16 cellular contexts compared by ENCODE assay signal in genomic region chr1:220889848-220890287, GRCh38. TPM values are rescaled to one million over a fixed set of nuclear protein-coding genes. Genes with fewer than 3 reads are reported as not detected.
DNase-seq lines count a peak whose midpoint lies in the region; ATAC-seq and TF ChIP-seq lines count a peak whose summit lies in the region.
"Had no signal": no experiment of that assay in that cellular context is flagged by ENCODE, and none has a peak within 500 bp of the region (broad histone marks: within the 10 kb centered on the region; RNA-seq: fewer than 3 reads in every experiment).

No MANE protein-coding gene starts in this region.

- H3K36me3 ChIP-seq in GM23338 (ENCODE audit: insufficient read depth) = no peaks in the 10 kb centered on the region; the same call in 1 of the 2 replicates
- peaks cover 3 to 17% (median 10%) of the 10 kb centered on the region in 4 donors for H3K36me3 ChIP-seq in esophagus muscularis mucosa
- no peaks in the 10 kb centered on the region for H3K36me3 ChIP-seq in neural cell (ENCODE audit: insufficient read depth, low read length)
- H3K36me3 ChIP-seq: BE2C had no signal

- WGBS in esophagus muscularis mucosa = 83% methylated on average over 15 of the region's 15 CpGs

- DNase-seq in GM23338 (ENCODE audit: low spot score) (no peak), esophagus muscularis mucosa (ENCODE audit: extremely low spot score) (peak; percentile 47)
- no peak for DNase-seq in stimulated activated naive CD8-positive, alpha-beta T cell treated with anti-CD3 and anti-CD28 coated beads, Interleukin-15, Interleukin-2, amounts not matched to agents 100 U/mL and 50 U/mL, for 24 hours
- DNase-seq: BE2C; C1 segment of cervical spinal cord; CD4-positive, CD25-positive, alpha-beta regulatory T cell; CD8-positive, alpha-beta memory T cell; COR-L47; DMS 273 treated with DMSO at 0.1 percent for 48 hours; HFFc6; IMR-90; KBM-7 had no signal

- peaks cover 51% of the 10 kb centered on the region for H3K4me1 ChIP-seq in GM23338 (ENCODE audit: insufficient read depth)
- peaks cover 17 to 41% (median 38%) of the 10 kb centered on the region in 4 donors for H3K4me1 ChIP-seq in esophagus muscularis mucosa
- H3K4me1 ChIP-seq: BE2C had no signal

- no peak overlapping the region for H3K27ac Mint-ChIP-seq in GM23338
- H3K27ac Mint-ChIP-seq: CD4-positive, CD25-positive, alpha-beta regulatory T cell; CD8-positive, alpha-beta memory T cell; HFFc6 had no signal

- no peak overlapping the region for H2AFZ ChIP-seq in GM23338
- H2AFZ ChIP-seq in neural cell (ENCODE audit: low read depth, low read length) = no peak overlapping the region

- H3K27ac ChIP-seq in GM23338 (ENCODE audit: low read depth) = no peak overlapping the region
- H3K27ac ChIP-seq in esophagus muscularis mucosa (replicated peaks in 1 of 4) = no peak overlapping the region
- no peak overlapping the region for H3K27ac ChIP-seq in neural cell (ENCODE audit: low read length)

- peaks cover 57% of the 10 kb centered on the region for H3K4me1 Mint-ChIP-seq in GM23338
- H3K4me1 Mint-ChIP-seq: CD4-positive, CD25-positive, alpha-beta regulatory T cell had no signal

- H3K4me2 ChIP-seq in GM23338 = no peak overlapping the region
- no peak overlapping the region for H3K4me2 ChIP-seq in neural cell (ENCODE audit: low read length)

- peaks cover 100% of the 10 kb centered on the region for H3K27me3 ChIP-seq in GM23338 (ENCODE audit: insufficient read depth)
- peaks cover 11 to 87% (median 46%) of the 10 kb centered on the region in 4 donors for H3K27me3 ChIP-seq in esophagus muscularis mucosa
- peaks cover 100% of the 10 kb centered on the region for H3K27me3 ChIP-seq in neural cell (ENCODE audit: insufficient read depth, low read depth, low read length)

- no peak for TF ChIP-seq POLR2A in esophagus muscularis mucosa (IDR thresholded peaks at IDR 0.05; ENCODE audit: low read depth)

- no peaks in the 10 kb centered on the region for H3K79me2 ChIP-seq in GM23338 (replicated peaks; ENCODE audit: insufficient read depth)
- H3K79me2 ChIP-seq in neural cell (replicated peaks; ENCODE audit: insufficient read depth, low read length) = no peaks in the 10 kb centered on the region

- ATAC-seq in GM23338 = no peak
- no peak for ATAC-seq in HG03520 (IDR thresholded peaks at IDR 0.05; ENCODE audit: unreplicated experiment)
- ATAC-seq in stimulated activated naive CD8-positive, alpha-beta T cell treated with anti-CD3 and anti-CD28 coated beads, Interleukin-15, Interleukin-2, amounts not matched to agents 100 U/mL and 50 U/mL, for 24 hours = no peak
- no peak for ATAC-seq in GM18517 (IDR thresholded peaks at IDR 0.05; ENCODE audit: unreplicated experiment)
- ATAC-seq: HCT116 had no signal

- no peak overlapping the region for H3K9ac ChIP-seq in neural cell (ENCODE audit: low read length)

- H4K20me1 ChIP-seq in GM23338 (replicated peaks; ENCODE audit: insufficient read depth) (peaks cover 62% of the 10 kb centered on the region), neural cell (ENCODE audit: insufficient read depth) (no peaks in the 10 kb centered on the region)

- intact Hi-C loops in esophagus muscularis mucosa (cut with DNase I) = no loop called here

- TF ChIP-seq CTCF in GM23338 (conservative IDR thresholded peaks at IDR 0.05; ENCODE audit: low read depth in 2 of 2) = no peak
- no peak for TF ChIP-seq CTCF in esophagus muscularis mucosa (IDR thresholded peaks at IDR 0.05)
- TF ChIP-seq CTCF in neural cell (IDR thresholded peaks at IDR 0.05; ENCODE audit: poor library complexity, severe bottlenecking) = no peak

- peaks cover 14% of the 10 kb centered on the region for H3K9me3 Mint-ChIP-seq in GM23338

- TF ChIP-seq EP300 in esophagus muscularis mucosa (IDR thresholded peaks at IDR 0.05) (no peak), neural cell (conservative IDR thresholded peaks at IDR 0.05; ENCODE audit: poor library complexity, severe bottlenecking) (no peak)

- H3K4me3 Mint-ChIP-seq in GM23338 = no peak overlapping the region
- H3K4me3 Mint-ChIP-seq: CD4-positive, CD25-positive, alpha-beta regulatory T cell; CD8-positive, alpha-beta memory T cell; HFFc6 had no signal

- no peak for TF ChIP-seq RAD21 in neural cell (conservative IDR thresholded peaks at IDR 0.05)

- H3K9me2 ChIP-seq in GM23338 (ENCODE audit: insufficient read depth) = no peaks in the 10 kb centered on the region
- H3K9me2 ChIP-seq in neural cell (ENCODE audit: insufficient read depth, low read length) = no peaks in the 10 kb centered on the region

- no peak overlapping the region for H3K4me3 ChIP-seq in GM23338
- no peak overlapping the region for H3K4me3 ChIP-seq in esophagus muscularis mucosa
- no peak overlapping the region for H3K4me3 ChIP-seq in neural cell (ENCODE audit: low read length)

- H3K27me3 Mint-ChIP-seq in GM23338 (ENCODE audit: insufficient read depth, low read depth, poor library complexity) = peaks cover 100% of the 10 kb centered on the region

- H3F3A ChIP-seq in GM23338 (replicated peaks; ENCODE audit: low read depth) (peaks cover 3% of the 10 kb centered on the region; the same call in 1 of the 2 replicates), neural cell (ENCODE audit: insufficient read depth, low read length, poor library complexity, severe bottlenecking) (no peaks in the 10 kb centered on the region)

- no peaks in the 10 kb centered on the region for H3K9me3 ChIP-seq in esophagus muscularis mucosa
- no peaks in the 10 kb centered on the region for H3K9me3 ChIP-seq in neural cell (ENCODE audit: low read length)
- H3K9me3 ChIP-seq: BE2C had no signal

- peaks cover 3% of the 10 kb centered on the region; the same call in 1 of the 3 replicates for H3K36me3 Mint-ChIP-seq in GM23338 (ENCODE audit: low read depth)
- H3K36me3 Mint-ChIP-seq: CD4-positive, CD25-positive, alpha-beta regulatory T cell; CD8-positive, alpha-beta memory T cell had no signal

TF ChIP-seq in GM23338, 12 proteins besides CTCF, POLR2A, EP300 and RAD21 (continues in another document):
- TF ChIP-seq STAT1 (IDR thresholded peaks at IDR 0.05; ENCODE audit: unreplicated experiment) (no peak), NANOG (IDR thresholded peaks at IDR 0.05; ENCODE audit: borderline replicate concordance) (no peak), ZNF331 (CRISPR knock-in tag; IDR thresholded peaks at IDR 0.05; ENCODE audit: low read depth) (no peak), POLR2AphosphoS5 (IDR thresholded peaks at IDR 0.05; ENCODE audit: low read depth) (no peak)

TF ChIP-seq in neural cell, 6 proteins besides CTCF, POLR2A, EP300 and RAD21:
- TF ChIP-seq SMC3 (conservative IDR thresholded peaks at IDR 0.05; ENCODE audit: poor library complexity) = no peak
- TF ChIP-seq POLR2AphosphoS5 (IDR thresholded peaks at IDR 0.05) = peak; percentile 40

RNA-seq across cellular contexts. Expression of gene HLX, which starts 10.6 kb away (rescaled TPM):
- total RNA-seq in GM23338 (2014; rRNA removed; shearing (Covaris generic)) = 0.07 TPM in 1 of 2 replicates, not detected in the other
- polyA plus RNA-seq in GM23338 (2016; fragmentation: Nextera tagmentation; extraction: Ambion mirVana) = not detected in 2 replicates
- total RNA-seq in esophagus muscularis mucosa = 10 to 100 TPM in 3 of 4 donors, 1 to 10 TPM in 1; 8.7 to 27.3 (median 16.1) TPM
- 0.56 TPM in 1 of 2 replicates, not detected in the other for polyA plus RNA-seq in neural cell
- polyA minus RNA-seq in neural cell = not detected in 2 replicates
- total RNA-seq: CD8-positive, alpha-beta memory T cell had no signal
- polyA plus RNA-seq: CD4-positive, CD25-positive, alpha-beta regulatory T cell; CD8-positive, alpha-beta memory T cell had no signal
